In the genomic region with DNA sequence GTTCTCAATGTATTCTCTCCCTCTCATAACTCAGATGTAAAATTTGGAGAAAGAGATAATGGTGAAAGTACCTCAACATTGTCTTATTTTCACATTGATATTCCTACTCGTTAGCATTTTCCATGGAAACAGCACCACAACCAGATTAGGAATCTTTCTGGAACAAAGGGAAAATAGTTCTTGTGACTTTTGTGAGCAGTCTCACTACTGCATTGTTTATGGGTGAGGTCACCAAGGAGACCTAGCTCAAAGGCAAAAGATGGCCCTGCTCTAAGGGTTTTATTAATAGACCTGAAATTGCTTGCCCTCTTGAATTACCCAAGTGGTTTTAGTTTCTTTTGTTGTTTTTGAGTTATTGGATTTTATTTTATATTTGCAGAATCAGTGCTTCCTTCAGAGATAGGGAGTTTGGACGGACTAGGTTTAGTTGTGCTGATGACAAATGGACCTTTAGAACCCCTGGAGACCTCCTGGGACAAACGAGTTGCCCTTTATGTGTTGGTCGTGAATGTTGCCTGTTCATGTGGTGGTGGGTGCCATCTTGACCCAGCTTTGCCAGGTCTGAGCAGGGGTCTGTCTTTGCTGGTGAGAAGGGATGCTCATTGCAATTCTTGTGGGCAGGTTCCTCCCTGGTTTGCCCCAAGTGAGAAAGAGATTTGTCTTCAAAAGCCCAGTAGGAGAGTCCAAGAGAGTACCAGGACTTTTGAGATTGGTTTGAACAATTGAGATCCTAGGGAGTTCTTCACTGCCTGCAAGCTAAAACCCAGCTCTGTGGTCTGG, we compare ENCODE assay signal across 11 cellular contexts. TPM values are rescaled to one million over a fixed set of nuclear protein-coding genes. Genes with fewer than 3 reads are reported as not detected.
DNase-seq lines count a peak whose midpoint lies in the region; ATAC-seq, FAIRE-seq and TF ChIP-seq lines count a peak whose summit lies in the region.
"Had no signal": no experiment of that assay in that cellular context is flagged by ENCODE, and none has a peak within 500 bp of the region (broad histone marks: within the 10 kb centered on the region; RNA-seq: fewer than 3 reads in every experiment).

No MANE protein-coding gene starts in this region.

- FAIRE-seq in D721Med (lab: Jason Lieb, UNC), result no peak

- H3K27me3 Mint-ChIP-seq in CD8-positive, alpha-beta T cell (ENCODE audit: low read depth), result no peaks in the 10 kb centered on the region
- no peaks in the 10 kb centered on the region for H3K27me3 Mint-ChIP-seq in dendritic cell treated with granulocyte-macrophage colony-stimulating factor and Interleukin-4, amounts not matched to agents 40 ng/mL and 50 ng/mL, for 4 days
- no peaks in the 10 kb centered on the region for H3K27me3 Mint-ChIP-seq in naive thymus-derived CD8-positive, alpha-beta T cell

- H3K27ac Mint-ChIP-seq in CD8-positive, alpha-beta T cell, result peak overlapping the region; percentile 82
- peak overlapping the region; percentile 15 for H3K27ac Mint-ChIP-seq in dendritic cell treated with granulocyte-macrophage colony-stimulating factor and Interleukin-4, amounts not matched to agents 40 ng/mL and 50 ng/mL, for 4 days
- peak overlapping the region; percentile 73 to 94 (median 82) for H3K27ac Mint-ChIP-seq in naive thymus-derived CD8-positive, alpha-beta T cell

- H3K4me1 Mint-ChIP-seq in CD8-positive, alpha-beta T cell (ENCODE audit: low read depth), result peaks cover 94% of the 10 kb centered on the region
- H3K4me1 Mint-ChIP-seq in dendritic cell treated with granulocyte-macrophage colony-stimulating factor and Interleukin-4, amounts not matched to agents 40 ng/mL and 50 ng/mL, for 4 days (ENCODE audit: low read depth), result peaks cover 61% of the 10 kb centered on the region
- peaks cover 60 to 96% (median 94%) of the 10 kb centered on the region in 4 donors for H3K4me1 Mint-ChIP-seq in naive thymus-derived CD8-positive, alpha-beta T cell

- no peak overlapping the region for H3K4me3 Mint-ChIP-seq in CD8-positive, alpha-beta T cell
- H3K4me3 Mint-ChIP-seq in dendritic cell treated with granulocyte-macrophage colony-stimulating factor and Interleukin-4, amounts not matched to agents 40 ng/mL and 50 ng/mL, for 4 days, result no peak overlapping the region
- H3K4me3 Mint-ChIP-seq in naive thymus-derived CD8-positive, alpha-beta T cell, result peak overlapping the region in 4 of 10 donors; percentile 23 to 64 (median 30)

- CTCF ChIA-PET in CD8-positive, alpha-beta T cell (lab: Charles Lee), result interaction anchor here (0.5 to 1.8 kb wide), 6 partner anchors 12 to 90 kb away, joined by 3 to 6 read pairs (median 4); no protein-coding TSS in a partner anchor

- no peaks in the 10 kb centered on the region for H3K9me3 ChIP-seq in CD8-positive, alpha-beta T cell (ENCODE audit: low read length)

- TF ChIP-seq CTCF in CD8-positive, alpha-beta T cell (IDR thresholded peaks at IDR 0.05), result no peak
- no peak for TF ChIP-seq CTCF in D721Med (IDR thresholded peaks at IDR 0.05; ENCODE audit: insufficient read depth, missing control alignments)

- no peak overlapping the region for H3K27ac ChIP-seq in CD8-positive, alpha-beta T cell (ENCODE audit: low read depth, low read length)

- no peaks in the 10 kb centered on the region for H3K9me3 Mint-ChIP-seq in CD8-positive, alpha-beta T cell
- H3K9me3 Mint-ChIP-seq in dendritic cell treated with granulocyte-macrophage colony-stimulating factor and Interleukin-4, amounts not matched to agents 40 ng/mL and 50 ng/mL, for 4 days, result no peaks in the 10 kb centered on the region
- peaks cover 0 to 7% (median under 1%) of the 10 kb centered on the region in 9 donors for H3K9me3 Mint-ChIP-seq in naive thymus-derived CD8-positive, alpha-beta T cell
- H3K9me3 Mint-ChIP-seq: activated naive CD4-positive, alpha-beta T cell treated with anti-CD3 and anti-CD28 coated beads, Interleukin-2, amount 50 U/mL, for 72 hours had no signal

- peaks cover 70% of the 10 kb centered on the region for H3K4me1 ChIP-seq in CD8-positive, alpha-beta T cell (ENCODE audit: insufficient read depth, low read length)

- no peaks in the 10 kb centered on the region for H3K36me3 ChIP-seq in CD8-positive, alpha-beta T cell (ENCODE audit: insufficient read depth, low read length)

- no peak for ATAC-seq in CD8-positive, alpha-beta T cell
- no peak for ATAC-seq in naive thymus-derived CD8-positive, alpha-beta T cell
- ATAC-seq in GM21737 (IDR thresholded peaks at IDR 0.05; ENCODE audit: unreplicated experiment), result no peak
- ATAC-seq in HG03108 (IDR thresholded peaks at IDR 0.05; ENCODE audit: unreplicated experiment), result no peak
- ATAC-seq: activated naive CD4-positive, alpha-beta T cell treated with anti-CD3 and anti-CD28 coated beads, Interleukin-2, amount 50 U/mL, for 72 hours had no signal

- peaks cover 67% of the 10 kb centered on the region for H3K36me3 Mint-ChIP-seq in CD8-positive, alpha-beta T cell
- H3K36me3 Mint-ChIP-seq in dendritic cell treated with granulocyte-macrophage colony-stimulating factor and Interleukin-4, amounts not matched to agents 40 ng/mL and 50 ng/mL, for 4 days (ENCODE audit: low read depth), result peaks cover 48% of the 10 kb centered on the region
- peaks cover 4 to 35% (median 12%) of the 10 kb centered on the region in 3 donors for H3K36me3 Mint-ChIP-seq in naive thymus-derived CD8-positive, alpha-beta T cell

- intact Hi-C loops in CD8-positive, alpha-beta T cell (cut with DNase I, micrococcal nuclease), result no loop called here
- intact Hi-C loops in dendritic cell treated with granulocyte-macrophage colony-stimulating factor and Interleukin-4, amounts not matched to agents 40 ng/mL and 50 ng/mL, for 4 days (cut with micrococcal nuclease), result no loop called here

- no peak for DNase-seq in CD8-positive, alpha-beta T cell
- DNase-seq in M059J (ENCODE audit: low read depth), result peak; percentile 90
- DNase-seq in naive thymus-derived CD8-positive, alpha-beta T cell, result no peak
- no peak for DNase-seq in D721Med (ENCODE audit: insufficient read length, low spot score)
- no peak for DNase-seq in NCI-H146 (lab: John Stamatoyannopoulos, UW)
- DNase-seq: Karpas-422, NCI-H524 had no signal

- POLR2A ChIA-PET in CD8-positive, alpha-beta T cell (lab: Charles Lee), result interaction anchor here (0.6 to 1.2 kb wide), 2 partner anchors 9 kb away, joined by 3 to 4 read pairs; no protein-coding TSS in a partner anchor
- POLR2A ChIA-PET in naive thymus-derived CD8-positive, alpha-beta T cell (lab: Charles Lee), result no interaction called here

- H3K4me3 ChIP-seq in CD8-positive, alpha-beta T cell (ENCODE audit: low read depth, low read length), result no peak overlapping the region

- H3K27me3 ChIP-seq in CD8-positive, alpha-beta T cell (ENCODE audit: insufficient read depth, low read length), result no peaks in the 10 kb centered on the region

RNA-seq across cellular contexts. Expression of a gene that starts 58.1 kb away (rescaled TPM):
- 10 to 100 TPM; 60.3 to 67.5 TPM for total RNA-seq in CD8-positive, alpha-beta T cell
- total RNA-seq in M059J (2014; rRNA removed; shearing (Covaris generic)), result 10.2 and 14.3 TPM in 2 replicates
- 100 to 1,000 TPM; 130 to 141 TPM for total RNA-seq in naive thymus-derived CD8-positive, alpha-beta T cell
- polyA plus RNA-seq in naive thymus-derived CD8-positive, alpha-beta T cell, result 10 to 100 TPM; 37.7 to 64.3 (median 46.3) TPM

Comparison
In these comparisons a context has a peak if more than half of its experiments do, and no peak if none do; other contexts are left out.
1. H3K27ac Mint-ChIP-seq: peak in every context shown above with its lines; median percentile 82 in CD8-positive, alpha-beta T cell; 82 in naive thymus-derived CD8-positive, alpha-beta T cell; 15 in dendritic cell treated with granulocyte-macrophage colony-stimulating factor and Interleukin-4, amounts not matched to agents 40 ng/mL and 50 ng/mL, for 4 days.